ENCODE assay signal across 12 cellular contexts in genomic region chr9:109421034-109421700, GRCh38.
A peak's percentile ranks its signal among the peaks of the same experiment; 100 is the strongest.
DNase-seq lines count a peak whose midpoint lies in the region; ATAC-seq and TF ChIP-seq lines count a peak whose summit lies in the region.
"Had no signal": no experiment of that assay in that cellular context is flagged by ENCODE, and none has a peak within 500 bp of the region (broad histone marks: within the 10 kb centered on the region; RNA-seq: fewer than 3 reads in every experiment).

No MANE protein-coding gene starts in this region.

- H3K4me2 ChIP-seq in BLaER1: peak overlapping the region; percentile 87

- H3K9me3 ChIP-seq in BLaER1: no peaks in the 10 kb centered on the region

- no peaks in the 10 kb centered on the region for H3K9me3 Mint-ChIP-seq in nephron progenitor cell
- H3K9me3 Mint-ChIP-seq: CD4-positive, alpha-beta memory T cell had no signal

- H3K36me3 ChIP-seq in BLaER1: no peaks in the 10 kb centered on the region

- no peaks in the 10 kb centered on the region for H3K27me3 ChIP-seq in BLaER1

- H4K20me1 ChIP-seq in BLaER1: no peaks in the 10 kb centered on the region

- ATAC-seq in HG02970 (IDR thresholded peaks at IDR 0.05; ENCODE audit: low FRiP score, unreplicated experiment): no peak

- no peaks in the 10 kb centered on the region for H3K36me3 Mint-ChIP-seq in nephron progenitor cell (ENCODE audit: low read depth)
- H3K36me3 Mint-ChIP-seq: CD4-positive, alpha-beta memory T cell had no signal

- peak overlapping the region; percentile 85 for H3K27ac Mint-ChIP-seq in nephron progenitor cell

- H3K4me1 ChIP-seq in BLaER1: peaks cover 87% of the 10 kb centered on the region

- peak; percentile 72 for DNase-seq in G401 (ENCODE audit: low spot score)
- peak; percentile 63 for DNase-seq in cerebellar cortex (ENCODE audit: low spot score)
- DNase-seq in nephron progenitor cell: peak; percentile 42
- DNase-seq in NK-92 treated with Interleukin-12 subunit alpha and Interleukin-12 subunit beta, amount 100 ng/mL, for 24 hours (lab: John Stamatoyannopoulos, UW): no peak
- no peak for DNase-seq in stimulated activated CD4-positive, alpha-beta T cell treated with anti-CD3 and anti-CD28 coated beads, Interleukin-4, amount 100 ng/mL, for 4 hours
- DNase-seq: AML-193; CD4-positive, alpha-beta memory T cell; Karpas-422; MM.1S; NCI-H1694 treated with DMSO at 0.1 percent for 48 hours had no signal

- H3K4me1 Mint-ChIP-seq in nephron progenitor cell: peaks cover 72% of the 10 kb centered on the region
- H3K4me1 Mint-ChIP-seq: CD4-positive, alpha-beta memory T cell had no signal

- H3K4me3 Mint-ChIP-seq in nephron progenitor cell: peak overlapping the region; percentile 55
- H3K4me3 Mint-ChIP-seq: CD4-positive, alpha-beta memory T cell had no signal

- no peaks in the 10 kb centered on the region for H3K27me3 Mint-ChIP-seq in nephron progenitor cell (ENCODE audit: low read depth, poor library complexity)

- TF ChIP-seq CTCF in nephron progenitor cell (IDR thresholded peaks at IDR 0.05): no peak

- no peak overlapping the region for H3K4me3 ChIP-seq in BLaER1

- H3K27ac ChIP-seq in BLaER1: peak overlapping the region; percentile 93

- peak overlapping the region; percentile 70; the same call in 1 of the 2 replicates for H3K9ac ChIP-seq in BLaER1

- in situ Hi-C loops in G401 (cut with HindIII; ENCODE audit: low sequenced_read_pairs): no loop called here

Comparison
In these comparisons a context has a peak if more than half of its experiments do, and no peak if none do; other contexts are left out.
1. DNase-seq: peak in G401 (single experiment), cerebellar cortex (single experiment) and nephron progenitor cell (single experiment); none in NK-92 treated with Interleukin-12 subunit alpha and Interleukin-12 subunit beta, amount 100 ng/mL, for 24 hours (single experiment) and stimulated activated CD4-positive, alpha-beta T cell treated with anti-CD3 and anti-CD28 coated beads, Interleukin-4, amount 100 ng/mL, for 4 hours (0 of 2).